ENCODE assay signal across 26 cellular contexts in the genomic region with DNA sequence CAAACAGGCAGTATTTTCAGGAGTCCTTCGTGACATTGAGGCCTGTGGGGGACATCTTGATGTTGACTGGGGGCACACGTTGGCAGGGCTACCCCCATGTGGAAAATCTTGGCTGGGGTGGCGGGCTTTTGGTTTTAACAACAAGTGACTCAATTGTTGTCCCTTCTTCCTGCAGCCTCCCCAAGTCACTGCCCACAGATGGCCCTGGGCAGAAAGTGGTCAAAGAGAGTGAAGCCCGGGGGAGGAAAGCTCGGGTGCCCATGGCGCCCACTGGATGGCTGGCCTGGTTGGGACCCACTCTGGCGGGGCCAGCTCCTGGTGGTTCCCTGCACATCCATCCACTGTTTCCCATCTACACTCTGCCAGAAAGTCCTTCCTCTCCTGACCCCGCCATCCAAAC. TPM values are rescaled to one million over a fixed set of nuclear protein-coding genes. Genes with fewer than 3 reads are reported as not detected.
"Had no signal": no experiment of that assay in that cellular context is flagged by ENCODE, and none has a peak within 500 bp of the region (broad histone marks: within the 10 kb centered on the region; RNA-seq: fewer than 3 reads in every experiment).

No MANE protein-coding gene starts in this region.

- H3K9me3 Mint-ChIP-seq: activated T-helper 2 cell treated with anti-CD3 and anti-CD28 coated beads, Interferon-gamma antibody, Interleukin-2, Interleukin-4, amounts not matched to agents 10 μg/mL and 5 μg/mL and 100 μg/mL, durations not matched to agents 14 hours and 24 hours and 36 hours; neural crest cell; stimulated activated memory B cell treated with anti-CD40 and anti-IgM and Interleukin-4, amounts not matched to agents 10 μg/mL and 1 μg/mL and 100 μg/mL, for 72 hours had no signal

- H3K4me3 Mint-ChIP-seq: activated CD8-positive, alpha-beta memory T cell treated with anti-CD3 and anti-CD28 coated beads, Interleukin-2, amount 10 ng/mL, durations not matched to agents 7 days and 5 days; neural crest cell; stimulated activated memory B cell treated with anti-CD40 and anti-IgM and Interleukin-4, amounts not matched to agents 10 μg/mL and 1 μg/mL and 100 μg/mL, for 72 hours had no signal

- H3K27me3 Mint-ChIP-seq: activated CD8-positive, alpha-beta memory T cell treated with anti-CD3 and anti-CD28 coated beads, Interleukin-2, amount 10 ng/mL, durations not matched to agents 7 days and 5 days; stimulated activated memory B cell treated with anti-CD40 and anti-IgM and Interleukin-4, amounts not matched to agents 10 μg/mL and 1 μg/mL and 100 μg/mL, for 72 hours had no signal

- DNase-seq: activated CD4-positive, alpha-beta T cell treated with anti-CD3 and anti-CD28 coated beads, Interleukin-2, amount 50 U/mL, for 48 hours; activated CD8-positive, alpha-beta memory T cell treated with anti-CD3 and anti-CD28 coated beads, Interleukin-2, amount 10 ng/mL, durations not matched to agents 7 days and 5 days; activated naive CD4-positive, alpha-beta T cell treated with anti-CD3 and anti-CD28 coated beads, Interleukin-2, amount 50 U/mL, for 16 hours; adrenal gland; cerebellar nuclear complex; cortex of kidney; effector CD8-positive, alpha-beta T cell; heart right ventricle; kidney glomerular epithelial cell; left ventricle myocardium inferior; right lobe of liver; small intestine; stimulated activated CD4-positive, alpha-beta T cell treated with anti-CD3 and anti-CD28 coated beads, Interleukin-4, amount 100 ng/mL, for 1 hour; T-helper 9 cell; testis had no signal

- H3K27ac Mint-ChIP-seq: stimulated activated memory B cell treated with anti-CD40 and anti-IgM and Interleukin-4, amounts not matched to agents 10 μg/mL and 1 μg/mL and 100 μg/mL, for 72 hours had no signal

- H3K4me3 ChIP-seq: adrenal gland, breast epithelium, gastroesophageal sphincter, heart right ventricle, left ventricle myocardium inferior, ovary, right lobe of liver, testis, upper lobe of left lung had no signal

- H3K4me1 Mint-ChIP-seq: stimulated activated memory B cell treated with anti-CD40 and anti-IgM and Interleukin-4, amounts not matched to agents 10 μg/mL and 1 μg/mL and 100 μg/mL, for 72 hours had no signal

- H3K27ac ChIP-seq: adrenal gland, breast epithelium, gastroesophageal sphincter, heart right ventricle, left ventricle myocardium inferior, ovary, right lobe of liver, testis, upper lobe of left lung had no signal

- H3K36me3 Mint-ChIP-seq: activated CD8-positive, alpha-beta memory T cell treated with anti-CD3 and anti-CD28 coated beads, Interleukin-2, amount 10 ng/mL, durations not matched to agents 7 days and 5 days; stimulated activated memory B cell treated with anti-CD40 and anti-IgM and Interleukin-4, amounts not matched to agents 10 μg/mL and 1 μg/mL and 100 μg/mL, for 72 hours had no signal

- H3K4me1 ChIP-seq: breast epithelium had no signal

- H3K36me3 ChIP-seq: adrenal gland, breast epithelium, gastroesophageal sphincter, heart right ventricle, left ventricle myocardium inferior, ovary, right lobe of liver, upper lobe of left lung had no signal

- ATAC-seq: activated CD8-positive, alpha-beta memory T cell treated with anti-CD3 and anti-CD28 coated beads, Interleukin-2, amount 10 ng/mL, durations not matched to agents 7 days and 5 days; esophagus mucosa; gastroesophageal sphincter; heart right ventricle; right lobe of liver; stimulated activated memory B cell treated with anti-CD40 and anti-IgM and Interleukin-4, amounts not matched to agents 10 μg/mL and 1 μg/mL and 100 μg/mL, for 72 hours had no signal

- H3K27me3 ChIP-seq: adrenal gland, breast epithelium, gastroesophageal sphincter, heart right ventricle, ovary, right lobe of liver, testis, upper lobe of left lung had no signal

- H3K9me3 ChIP-seq: adrenal gland, breast epithelium, gastroesophageal sphincter, heart right ventricle, left ventricle myocardium inferior, ovary, right lobe of liver, testis, upper lobe of left lung had no signal

RNA-seq across cellular contexts. Expression of a gene that starts 24.6 kb away (rescaled TPM):
- total RNA-seq: activated CD8-positive, alpha-beta memory T cell treated with anti-CD3 and anti-CD28 coated beads, Interleukin-2, amount 10 ng/mL, durations not matched to agents 7 days and 5 days; activated T-helper 2 cell treated with anti-CD3 and anti-CD28 coated beads, Interferon-gamma antibody, Interleukin-2, Interleukin-4, amounts not matched to agents 10 μg/mL and 5 μg/mL and 100 μg/mL, durations not matched to agents 14 hours and 24 hours and 36 hours; astrocyte; gastroesophageal sphincter; left ventricle myocardium inferior; mononuclear cell; pulmonary artery endothelial cell had no signal
- polyA plus RNA-seq: adrenal gland, heart right ventricle, small intestine had no signal
